Comparison of ENCODE assay signal across 11 cellular contexts in the genomic region with DNA sequence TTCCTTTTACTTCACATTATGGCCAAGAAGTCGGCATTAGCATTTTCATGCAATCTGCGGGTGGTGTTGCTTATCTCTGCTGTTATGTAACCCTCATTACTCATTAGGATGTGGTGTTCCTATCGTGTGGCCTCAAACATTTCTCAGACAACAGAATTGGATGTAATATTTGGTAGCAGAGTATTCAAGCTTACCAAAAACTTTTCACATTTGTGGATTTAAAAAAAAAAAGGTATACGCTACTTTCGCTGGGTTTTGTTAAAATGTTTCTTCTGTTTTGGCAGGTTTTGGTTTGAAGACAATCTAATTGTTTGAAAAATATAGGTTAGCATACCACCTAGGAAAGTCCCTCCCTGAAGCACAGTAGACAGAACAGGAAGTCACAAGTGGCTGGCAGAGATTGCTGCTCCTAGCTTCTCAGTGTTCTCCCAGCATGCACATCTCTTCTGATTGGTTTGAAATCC.
DNase-seq lines count a peak whose midpoint lies in the region; ATAC-seq and FAIRE-seq lines count a peak whose summit lies in the region.
"Had no signal": no experiment of that assay in that cellular context is flagged by ENCODE, and none has a peak within 500 bp of the region (broad histone marks: within the 10 kb centered on the region; RNA-seq: fewer than 3 reads in every experiment).

No MANE protein-coding gene starts in this region.

- no peaks in the 10 kb centered on the region for H3K36me3 Mint-ChIP-seq in activated T-helper 1 cell treated with anti-CD3 and anti-CD28 coated beads, Interleukin-12 subunit alpha, Interleukin-12 subunit beta, Interleukin-2, Interleukin-4 antibody, amounts not matched to agents 30 ng/mL and 10 ng/mL and 1 ng/mL, durations not matched to agents 14 hours and 24 hours and 36 hours (ENCODE audit: low read depth)

- peaks cover 23% of the 10 kb centered on the region for H3K4me1 Mint-ChIP-seq in activated T-helper 1 cell treated with anti-CD3 and anti-CD28 coated beads, Interleukin-12 subunit alpha, Interleukin-12 subunit beta, Interleukin-2, Interleukin-4 antibody, amounts not matched to agents 30 ng/mL and 10 ng/mL and 1 ng/mL, durations not matched to agents 14 hours and 24 hours and 36 hours (ENCODE audit: low read depth)

- peak; percentile 83 to 89 for ATAC-seq in activated CD4-positive, CD25-positive, alpha-beta regulatory T cell treated with anti-CD3 and anti-CD28 coated beads, Interleukin-2, amount 50 U/mL, for 24 hours
- ATAC-seq in HG03439 (IDR thresholded peaks at IDR 0.05; ENCODE audit: unreplicated experiment), result no peak

- no peak overlapping the region for H3K4me3 ChIP-seq in small intestine (ENCODE audit: low read depth in 1 of 2, low read length in 2 of 2)
- H3K4me3 ChIP-seq: uterus had no signal

- 43 to 54% (median 52%) methylated on average over 5 of the region's 5 CpGs for WGBS in small intestine, 3 donors

- H3K27ac Mint-ChIP-seq in activated T-helper 1 cell treated with anti-CD3 and anti-CD28 coated beads, Interleukin-12 subunit alpha, Interleukin-12 subunit beta, Interleukin-2, Interleukin-4 antibody, amounts not matched to agents 30 ng/mL and 10 ng/mL and 1 ng/mL, durations not matched to agents 14 hours and 24 hours and 36 hours, result peak overlapping the region; percentile 13

- H3K36me3 ChIP-seq in small intestine (ENCODE audit: control insufficient read depth in 2 of 2, insufficient read depth in 2 of 2, low read length in 2 of 2), result no peaks in the 10 kb centered on the region
- H3K36me3 ChIP-seq: uterus had no signal

- FAIRE-seq in small intestine (lab: Jason Lieb, UNC), result no peak
- FAIRE-seq: endometrium had no signal

- H3K9me3 Mint-ChIP-seq in activated T-helper 1 cell treated with anti-CD3 and anti-CD28 coated beads, Interleukin-12 subunit alpha, Interleukin-12 subunit beta, Interleukin-2, Interleukin-4 antibody, amounts not matched to agents 30 ng/mL and 10 ng/mL and 1 ng/mL, durations not matched to agents 14 hours and 24 hours and 36 hours, result peaks cover 3% of the 10 kb centered on the region

- intact Hi-C loops in activated T-helper 1 cell treated with anti-CD3 and anti-CD28 coated beads, Interleukin-12 subunit alpha, Interleukin-12 subunit beta, Interleukin-2, Interleukin-4 antibody, amounts not matched to agents 30 ng/mL and 10 ng/mL and 1 ng/mL, durations not matched to agents 14 hours and 24 hours and 36 hours (cut with micrococcal nuclease), result loop anchor here (2.0 to 5.0 kb wide), 3 partner anchors 46 to 131 kb away; a partner anchor contains a TSS

- H3K9me3 ChIP-seq in small intestine (ENCODE audit: control insufficient read depth, low read depth), result no peaks in the 10 kb centered on the region
- H3K9me3 ChIP-seq: uterus had no signal

- no peaks in the 10 kb centered on the region for H3K27me3 ChIP-seq in small intestine (ENCODE audit: control insufficient read depth in 2 of 2, insufficient read depth in 2 of 2, low read length in 2 of 2)
- H3K27me3 ChIP-seq: uterus had no signal

- DNase-seq in activated CD4-positive, CD25-positive, alpha-beta regulatory T cell treated with anti-CD3 and anti-CD28 coated beads, Interleukin-2, amount 50 U/mL, for 72 hours, result no peak
- DNase-seq in HT1080 (ENCODE audit: low read depth) (peak; percentile 72), small intestine (peak; percentile 10), AG08395 (ENCODE audit: low spot score) (no peak), middle frontal gyrus (ENCODE audit: extremely low spot score, low spot score) (no peak)
- DNase-seq in activated T-helper 1 cell treated with anti-CD3 and anti-CD28 coated beads, Interleukin-12 subunit alpha, Interleukin-12 subunit beta, Interleukin-2, Interleukin-4 antibody, amounts not matched to agents 30 ng/mL and 10 ng/mL and 1 ng/mL, durations not matched to agents 14 hours and 24 hours and 36 hours (ENCODE audit: low spot score), result peak; percentile 27
- DNase-seq: uterus had no signal

- no peak overlapping the region for H3K27ac ChIP-seq in small intestine (ENCODE audit: low read depth in 1 of 2, low read length in 1 of 2)
- H3K27ac ChIP-seq: parathyroid adenoma, uterus had no signal

- no peaks in the 10 kb centered on the region for H3K4me1 ChIP-seq in small intestine (ENCODE audit: control insufficient read depth in 2 of 2, insufficient read depth in 1 of 2, low read depth in 1 of 2, low read length in 1 of 2)
- H3K4me1 ChIP-seq: parathyroid adenoma, uterus had no signal

- H3K4me3 Mint-ChIP-seq in activated T-helper 1 cell treated with anti-CD3 and anti-CD28 coated beads, Interleukin-12 subunit alpha, Interleukin-12 subunit beta, Interleukin-2, Interleukin-4 antibody, amounts not matched to agents 30 ng/mL and 10 ng/mL and 1 ng/mL, durations not matched to agents 14 hours and 24 hours and 36 hours, result peak overlapping the region; percentile 27

- peaks cover 11% of the 10 kb centered on the region for H3K27me3 Mint-ChIP-seq in activated T-helper 1 cell treated with anti-CD3 and anti-CD28 coated beads, Interleukin-12 subunit alpha, Interleukin-12 subunit beta, Interleukin-2, Interleukin-4 antibody, amounts not matched to agents 30 ng/mL and 10 ng/mL and 1 ng/mL, durations not matched to agents 14 hours and 24 hours and 36 hours (ENCODE audit: insufficient read depth)

Comparison
In these comparisons a context has a peak if more than half of its experiments do, and no peak if none do; other contexts are left out.
1. DNase-seq: peak in HT1080 (single experiment), activated T-helper 1 cell treated with anti-CD3 and anti-CD28 coated beads, Interleukin-12 subunit alpha, Interleukin-12 subunit beta, Interleukin-2, Interleukin-4 antibody, amounts not matched to agents 30 ng/mL and 10 ng/mL and 1 ng/mL, durations not matched to agents 14 hours and 24 hours and 36 hours (single experiment) and small intestine (single experiment); none in activated CD4-positive, CD25-positive, alpha-beta regulatory T cell treated with anti-CD3 and anti-CD28 coated beads, Interleukin-2, amount 50 U/mL, for 72 hours (single experiment), AG08395 (single experiment) and middle frontal gyrus (single experiment).